Comparison of ENCODE assay signal across 2 cellular contexts in the genomic region with DNA sequence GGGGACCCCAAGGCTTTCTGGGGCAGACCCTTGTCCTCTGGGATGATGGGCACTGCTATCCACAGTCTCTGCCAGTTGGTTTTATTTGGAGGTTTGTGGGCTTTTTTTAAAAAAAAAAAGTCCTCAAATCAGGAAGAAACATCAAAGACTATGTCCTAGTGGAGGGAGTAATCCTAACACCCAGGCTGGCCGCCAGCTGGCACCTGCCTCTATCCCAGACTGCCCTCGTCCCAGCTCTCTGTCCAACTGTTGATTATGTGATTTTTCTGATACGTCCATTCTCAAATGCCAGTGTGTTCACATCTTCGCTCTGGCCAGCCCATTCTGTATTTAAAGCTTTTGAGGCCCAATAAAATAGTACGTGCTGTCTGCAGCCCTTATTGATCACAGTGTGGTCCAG.
TF ChIP-seq lines count a peak whose summit lies in the region.

No MANE protein-coding gene starts in this region.

TF ChIP-seq in HCT116, 20 proteins besides CTCF, POLR2A, EP300 and RAD21 (continued from another document):
- TF ChIP-seq, protein P1, sequence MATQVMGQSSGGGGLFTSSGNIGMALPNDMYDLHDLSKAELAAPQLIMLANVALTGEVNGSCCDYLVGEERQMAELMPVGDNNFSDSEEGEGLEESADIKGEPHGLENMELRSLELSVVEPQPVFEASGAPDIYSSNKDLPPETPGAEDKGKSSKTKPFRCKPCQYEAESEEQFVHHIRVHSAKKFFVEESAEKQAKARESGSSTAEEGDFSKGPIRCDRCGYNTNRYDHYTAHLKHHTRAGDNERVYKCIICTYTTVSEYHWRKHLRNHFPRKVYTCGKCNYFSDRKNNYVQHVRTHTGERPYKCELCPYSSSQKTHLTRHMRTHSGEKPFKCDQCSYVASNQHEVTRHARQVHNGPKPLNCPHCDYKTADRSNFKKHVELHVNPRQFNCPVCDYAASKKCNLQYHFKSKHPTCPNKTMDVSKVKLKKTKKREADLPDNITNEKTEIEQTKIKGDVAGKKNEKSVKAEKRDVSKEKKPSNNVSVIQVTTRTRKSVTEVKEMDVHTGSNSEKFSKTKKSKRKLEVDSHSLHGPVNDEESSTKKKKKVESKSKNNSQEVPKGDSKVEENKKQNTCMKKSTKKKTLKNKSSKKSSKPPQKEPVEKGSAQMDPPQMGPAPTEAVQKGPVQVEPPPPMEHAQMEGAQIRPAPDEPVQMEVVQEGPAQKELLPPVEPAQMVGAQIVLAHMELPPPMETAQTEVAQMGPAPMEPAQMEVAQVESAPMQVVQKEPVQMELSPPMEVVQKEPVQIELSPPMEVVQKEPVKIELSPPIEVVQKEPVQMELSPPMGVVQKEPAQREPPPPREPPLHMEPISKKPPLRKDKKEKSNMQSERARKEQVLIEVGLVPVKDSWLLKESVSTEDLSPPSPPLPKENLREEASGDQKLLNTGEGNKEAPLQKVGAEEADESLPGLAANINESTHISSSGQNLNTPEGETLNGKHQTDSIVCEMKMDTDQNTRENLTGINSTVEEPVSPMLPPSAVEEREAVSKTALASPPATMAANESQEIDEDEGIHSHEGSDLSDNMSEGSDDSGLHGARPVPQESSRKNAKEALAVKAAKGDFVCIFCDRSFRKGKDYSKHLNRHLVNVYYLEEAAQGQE (IDR thresholded peaks at IDR 0.05; ENCODE audit: low read depth), result no peak
- TF ChIP-seq, protein P2, sequence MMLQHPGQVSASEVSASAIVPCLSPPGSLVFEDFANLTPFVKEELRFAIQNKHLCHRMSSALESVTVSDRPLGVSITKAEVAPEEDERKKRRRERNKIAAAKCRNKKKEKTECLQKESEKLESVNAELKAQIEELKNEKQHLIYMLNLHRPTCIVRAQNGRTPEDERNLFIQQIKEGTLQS (IDR thresholded peaks at IDR 0.05), result no peak
- TF ChIP-seq CBX3 (IDR thresholded peaks at IDR 0.05; ENCODE audit: low read depth), result no peak
- no peak for TF ChIP-seq FOSL1 (IDR thresholded peaks at IDR 0.05; ENCODE audit: low read depth)
- TF ChIP-seq, protein P3, sequence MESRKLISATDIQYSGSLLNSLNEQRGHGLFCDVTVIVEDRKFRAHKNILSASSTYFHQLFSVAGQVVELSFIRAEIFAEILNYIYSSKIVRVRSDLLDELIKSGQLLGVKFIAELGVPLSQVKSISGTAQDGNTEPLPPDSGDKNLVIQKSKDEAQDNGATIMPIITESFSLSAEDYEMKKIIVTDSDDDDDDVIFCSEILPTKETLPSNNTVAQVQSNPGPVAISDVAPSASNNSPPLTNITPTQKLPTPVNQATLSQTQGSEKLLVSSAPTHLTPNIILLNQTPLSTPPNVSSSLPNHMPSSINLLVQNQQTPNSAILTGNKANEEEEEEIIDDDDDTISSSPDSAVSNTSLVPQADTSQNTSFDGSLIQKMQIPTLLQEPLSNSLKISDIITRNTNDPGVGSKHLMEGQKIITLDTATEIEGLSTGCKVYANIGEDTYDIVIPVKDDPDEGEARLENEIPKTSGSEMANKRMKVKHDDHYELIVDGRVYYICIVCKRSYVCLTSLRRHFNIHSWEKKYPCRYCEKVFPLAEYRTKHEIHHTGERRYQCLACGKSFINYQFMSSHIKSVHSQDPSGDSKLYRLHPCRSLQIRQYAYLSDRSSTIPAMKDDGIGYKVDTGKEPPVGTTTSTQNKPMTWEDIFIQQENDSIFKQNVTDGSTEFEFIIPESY (IDR thresholded peaks at IDR 0.05; ENCODE audit: extremely low read depth, insufficient replicate concordance, low read length), result no peak
- TF ChIP-seq SP1 (IDR thresholded peaks at IDR 0.05; ENCODE audit: low read depth), result no peak
- no peak for TF ChIP-seq EGR1 (IDR thresholded peaks at IDR 0.05; ENCODE audit: low read depth)
- TF ChIP-seq EZH2phosphoT487 (IDR thresholded peaks at IDR 0.05; ENCODE audit: borderline replicate concordance), result no peak
- no peak for TF ChIP-seq SIN3A (IDR thresholded peaks at IDR 0.05; ENCODE audit: low read depth)
- TF ChIP-seq EZH2 (IDR thresholded peaks at IDR 0.05), result no peak
- no peak for TF ChIP-seq YY1 (IDR thresholded peaks at IDR 0.05; ENCODE audit: extremely low read depth, insufficient replicate concordance, low read depth, low read length)
- TF ChIP-seq ELF1 (IDR thresholded peaks at IDR 0.05; ENCODE audit: borderline replicate concordance, low read depth), result no peak
- TF ChIP-seq CEBPB (IDR thresholded peaks at IDR 0.05; ENCODE audit: low read depth), result no peak
- no peak for TF ChIP-seq TCF7L2 (IDR thresholded peaks at IDR 0.05; ENCODE audit: borderline replicate concordance, extremely low read depth, insufficient read depth, insufficient read length)
- no peak for TF ChIP-seq ZFX (IDR thresholded peaks at IDR 0.05)
- no peak for TF ChIP-seq POLR2AphosphoS5 (IDR thresholded peaks at IDR 0.05; ENCODE audit: low read depth, low read length)

TF ChIP-seq in K562, 482 proteins besides CTCF, POLR2A, EP300 and RAD21 (continued from another document):
- TF ChIP-seq, protein P4, sequence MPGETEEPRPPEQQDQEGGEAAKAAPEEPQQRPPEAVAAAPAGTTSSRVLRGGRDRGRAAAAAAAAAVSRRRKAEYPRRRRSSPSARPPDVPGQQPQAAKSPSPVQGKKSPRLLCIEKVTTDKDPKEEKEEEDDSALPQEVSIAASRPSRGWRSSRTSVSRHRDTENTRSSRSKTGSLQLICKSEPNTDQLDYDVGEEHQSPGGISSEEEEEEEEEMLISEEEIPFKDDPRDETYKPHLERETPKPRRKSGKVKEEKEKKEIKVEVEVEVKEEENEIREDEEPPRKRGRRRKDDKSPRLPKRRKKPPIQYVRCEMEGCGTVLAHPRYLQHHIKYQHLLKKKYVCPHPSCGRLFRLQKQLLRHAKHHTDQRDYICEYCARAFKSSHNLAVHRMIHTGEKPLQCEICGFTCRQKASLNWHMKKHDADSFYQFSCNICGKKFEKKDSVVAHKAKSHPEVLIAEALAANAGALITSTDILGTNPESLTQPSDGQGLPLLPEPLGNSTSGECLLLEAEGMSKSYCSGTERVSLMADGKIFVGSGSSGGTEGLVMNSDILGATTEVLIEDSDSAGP (CRISPR knock-in tag; IDR thresholded peaks at IDR 0.05), result no peak
